In the genomic region with DNA sequence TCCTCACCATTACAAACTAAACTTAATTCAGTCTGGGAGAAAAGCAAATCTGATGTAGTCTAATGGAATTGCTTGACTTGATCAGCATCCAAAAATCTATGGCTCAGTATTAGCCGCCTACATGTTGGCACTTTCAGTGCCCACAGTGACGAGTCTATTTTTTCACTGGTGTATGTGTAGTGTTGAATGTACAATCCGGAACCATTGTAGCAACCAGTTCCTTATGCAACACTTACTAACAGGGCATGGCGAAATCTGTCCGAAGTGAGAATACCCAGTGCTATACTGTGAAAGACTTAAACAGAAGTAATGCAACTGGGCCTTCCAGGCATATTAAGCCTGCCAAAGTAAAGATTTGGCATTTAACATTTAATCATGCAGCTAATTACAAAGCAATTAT, we compare ENCODE assay signal across 19 cellular contexts.
"Had no signal": no experiment of that assay in that cellular context is flagged by ENCODE, and none has a peak within 500 bp of the region (broad histone marks: within the 10 kb centered on the region; RNA-seq: fewer than 3 reads in every experiment).

No MANE protein-coding gene starts in this region.

- H3K27ac ChIP-seq: esophagus squamous epithelium, testis, uterus, VCaP had no signal

- H3K4me1 ChIP-seq: esophagus squamous epithelium, testis, uterus had no signal

- H3K4me3 ChIP-seq: dorsolateral prefrontal cortex, esophagus squamous epithelium, mucosa of descending colon, testis, uterus had no signal

- H3K27me3 ChIP-seq: dorsolateral prefrontal cortex, esophagus squamous epithelium, testis, uterus had no signal

- DNase-seq: activated CD4-positive, alpha-beta memory T cell treated with anti-CD3 and anti-CD28 coated beads, Interleukin-2, amount 10 ng/mL, durations not matched to agents 7 days and 5 days; activated CD4-positive, alpha-beta T cell treated with anti-CD3 and anti-CD28 coated beads for 36 hours; activated CD8-positive, alpha-beta memory T cell treated with anti-CD3 and anti-CD28 coated beads, Interleukin-2, amount 50 U/mL, for 4 hours; activated gamma-delta T cell treated with Interleukin-2 at 50 U/mL for 16 hours; activated T-cell treated with anti-CD3 and anti-CD28 coated beads, Interleukin-2, amount 50 U/mL, for 72 hours; aorta; dorsolateral prefrontal cortex; esophagus squamous epithelium; foreskin fibroblast; glutamatergic neuron; mucosa of descending colon; stimulated activated CD4-positive, alpha-beta T cell treated with anti-CD3 and anti-CD28 coated beads, Interleukin-12 subunit alpha, Interleukin-12 subunit beta, amount 100 ng/mL, for 4 hours; stimulated activated CD4-positive, alpha-beta T cell treated with anti-CD3 and anti-CD28 coated beads, Interleukin-4, amount 100 ng/mL, for 1 hour; stimulated activated CD8-positive, alpha-beta memory T cell treated with anti-CD3 and anti-CD28 coated beads, Interleukin-4, amount 100 ng/mL, for 48 hours; stimulated activated naive CD8-positive, alpha-beta T cell treated with anti-CD3 and anti-CD28 coated beads, Interleukin-15, Interleukin-2, amounts not matched to agents 100 U/mL and 50 U/mL, for 24 hours; testis; uterus had no signal

- H3K9me3 ChIP-seq: esophagus squamous epithelium, mucosa of descending colon, testis, uterus had no signal

- ATAC-seq: activated CD4-positive, alpha-beta T cell treated with anti-CD3 and anti-CD28 coated beads for 36 hours; activated T-cell treated with anti-CD3 and anti-CD28 coated beads, Interleukin-2, amount 50 U/mL, for 72 hours; mucosa of descending colon; sciatic nerve; stimulated activated naive CD8-positive, alpha-beta T cell treated with anti-CD3 and anti-CD28 coated beads, Interleukin-15, Interleukin-2, amounts not matched to agents 100 U/mL and 50 U/mL, for 24 hours had no signal

- H3K36me3 ChIP-seq: esophagus squamous epithelium, uterus had no signal
